9 cellular contexts compared by ENCODE assay signal in the genomic region with DNA sequence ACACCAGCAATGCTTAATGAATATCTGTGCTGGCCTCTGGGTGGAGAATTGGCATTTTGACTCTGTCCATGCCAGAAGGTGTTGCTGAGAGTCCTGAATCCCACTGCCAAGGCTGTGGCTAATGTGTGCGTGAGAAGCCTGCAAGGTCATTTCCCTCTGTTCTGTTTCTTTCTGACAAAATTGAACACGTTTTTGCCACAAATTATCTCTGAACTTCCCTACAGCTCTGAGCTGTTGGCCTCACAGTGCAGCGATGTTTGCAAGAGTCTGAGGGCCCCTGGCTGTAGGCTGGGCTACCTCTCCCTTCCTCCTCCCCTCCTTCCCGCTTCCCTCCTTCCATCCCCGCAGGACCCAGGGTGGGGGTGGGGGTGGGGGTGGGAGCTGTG.
A peak's percentile ranks its signal among the peaks of the same experiment; 100 is the strongest.
DNase-seq lines count a peak whose midpoint lies in the region; ATAC-seq, FAIRE-seq and TF ChIP-seq lines count a peak whose summit lies in the region.
"Had no signal": no experiment of that assay in that cellular context is flagged by ENCODE, and none has a peak within 500 bp of the region (broad histone marks: within the 10 kb centered on the region; RNA-seq: fewer than 3 reads in every experiment).

No MANE protein-coding gene starts in this region.

- H3K4me1 ChIP-seq in colonic mucosa, result no peaks in the 10 kb centered on the region
- H3K4me1 ChIP-seq in OCI-LY7 (ENCODE audit: insufficient read depth, low read length, poor library complexity, severe bottlenecking), result no peaks in the 10 kb centered on the region

- FAIRE-seq in GM12892 (lab: Jason Lieb, UNC), result peak; percentile 57
- FAIRE-seq: bronchial epithelial cell had no signal

- TF ChIP-seq CTCF in activated B cell treated with CpG ODN at 0.5 μM for 24 hours (IDR thresholded peaks at IDR 0.05) (no peak), colonic mucosa (IDR thresholded peaks at IDR 0.05) (no peak), OCI-LY7 (conservative IDR thresholded peaks at IDR 0.05; ENCODE audit: low read length) (no peak)

- POLR2A ChIA-PET in activated B cell treated with CpG ODN at 0.5 μM for 24 hours (lab: Charles Lee) (interaction anchor here (0.6 kb wide), 1 partner anchor 150 kb away, joined by 8 read pairs; no protein-coding TSS in a partner anchor), OCI-LY7 (lab: Charles Lee) (no interaction called here)

- H3K9me2 ChIP-seq in OCI-LY7 (ENCODE audit: insufficient read depth, low read length), result no peaks in the 10 kb centered on the region

- H3K36me3 Mint-ChIP-seq in activated B cell treated with CpG ODN at 0.5 μM for 24 hours (ENCODE audit: low read depth), result peaks cover 1% of the 10 kb centered on the region
- peaks cover 8 to 12% of the 10 kb centered on the region in 2 donors for H3K36me3 Mint-ChIP-seq in naive B cell

- TF ChIP-seq POLR2A in GM12892 (IDR thresholded peaks at IDR 0.05; ENCODE audit: low read depth, low read length), result no peak

- no peaks in the 10 kb centered on the region for H4K20me1 ChIP-seq in OCI-LY7 (ENCODE audit: insufficient read depth, low read length)

- DNase-seq in GM12892 (ENCODE audit: insufficient read length) (no peak), activated B cell treated with CpG ODN at 0.5 μM for 24 hours (no peak), naive B cell (no peak), colonic mucosa (no peak), OCI-LY7 (ENCODE audit: low spot score) (no peak), nucleus accumbens (lab: John Stamatoyannopoulos, UW) (no peak), NCI-H524 (lab: John Stamatoyannopoulos, UW) (no peak)

- intact Hi-C loops in activated B cell treated with CpG ODN at 0.5 μM for 24 hours (cut with micrococcal nuclease), result no loop called here
- intact Hi-C loops in colonic mucosa (cut with DNase I), result no loop called here
- intact Hi-C loops in OCI-LY7 (cut with micrococcal nuclease; ENCODE audit: unreplicated experiment), result no loop called here

- H2AFZ ChIP-seq in OCI-LY7 (ENCODE audit: low read length), result no peak overlapping the region

- no TSS peak for BruUV-seq in OCI-LY7 (replicated peaks; lab: Mats Ljungman, UMichigan)

- H3K9ac ChIP-seq in colonic mucosa (ENCODE audit: low read depth in 2 of 2, low read length in 2 of 2), result no peak overlapping the region

- H3K4me3 ChIP-seq in colonic mucosa (no peak overlapping the region), OCI-LY7 (ENCODE audit: low read depth, low read length, poor library complexity, severe bottlenecking) (no peak overlapping the region)

- peaks cover 3% of the 10 kb centered on the region for H3K9me3 ChIP-seq in colonic mucosa
- H3K9me3 ChIP-seq in OCI-LY7 (ENCODE audit: low read length), result peaks cover 19% of the 10 kb centered on the region

- H3K27ac ChIP-seq in colonic mucosa, result no peak overlapping the region
- H3K27ac ChIP-seq in OCI-LY7 (ENCODE audit: low read depth, low read length, poor library complexity, severe bottlenecking), result no peak overlapping the region

- H3K4me1 Mint-ChIP-seq in activated B cell treated with CpG ODN at 0.5 μM for 24 hours (peaks cover 14% of the 10 kb centered on the region), naive B cell (peaks cover 10 to 19% (median 17%) of the 10 kb centered on the region in 3 donors)

- H3K79me2 ChIP-seq in OCI-LY7 (ENCODE audit: insufficient read depth, low read depth, low read length), result no peaks in the 10 kb centered on the region

- ATAC-seq in HG02623 (IDR thresholded peaks at IDR 0.05; ENCODE audit: unreplicated experiment), result peak; percentile 26
- no peak for ATAC-seq in activated B cell treated with CpG ODN at 0.5 μM for 24 hours (ENCODE audit: low read depth)
- ATAC-seq in naive B cell (ENCODE audit: low read depth in 2 of 2), result peak in 1 of 2 donors; percentile 7

- CTCF ChIA-PET in activated B cell treated with CpG ODN at 0.5 μM for 24 hours (lab: Charles Lee) (no interaction called here), OCI-LY7 (lab: Charles Lee; ENCODE audit: unreplicated experiment) (no interaction called here)

- H3K9me3 Mint-ChIP-seq in activated B cell treated with CpG ODN at 0.5 μM for 24 hours (peaks cover 14% of the 10 kb centered on the region), naive B cell (peaks cover 7 to 31% (median 28%) of the 10 kb centered on the region in 7 donors)

- peak overlapping the region; percentile 38 for H3K4me3 Mint-ChIP-seq in activated B cell treated with CpG ODN at 0.5 μM for 24 hours
- peak overlapping the region in 6 of 8 donors; percentile 2 to 88 (median 71) for H3K4me3 Mint-ChIP-seq in naive B cell

- H3K27me3 Mint-ChIP-seq in activated B cell treated with CpG ODN at 0.5 μM for 24 hours, result peaks cover 10% of the 10 kb centered on the region
- peaks cover 9 to 20% (median 17%) of the 10 kb centered on the region in 3 donors for H3K27me3 Mint-ChIP-seq in naive B cell

- H3K27me3 ChIP-seq in colonic mucosa, result no peaks in the 10 kb centered on the region

- H3K4me2 ChIP-seq in OCI-LY7 (ENCODE audit: low read length), result no peak overlapping the region

- H3K36me3 ChIP-seq in colonic mucosa (no peaks in the 10 kb centered on the region), OCI-LY7 (ENCODE audit: insufficient read depth, low read length) (no peaks in the 10 kb centered on the region)

- H3K27ac Mint-ChIP-seq in activated B cell treated with CpG ODN at 0.5 μM for 24 hours (no peak overlapping the region), naive B cell (no peak overlapping the region)
